Comparison of ENCODE assay signal across 17 cellular contexts in the genomic region with DNA sequence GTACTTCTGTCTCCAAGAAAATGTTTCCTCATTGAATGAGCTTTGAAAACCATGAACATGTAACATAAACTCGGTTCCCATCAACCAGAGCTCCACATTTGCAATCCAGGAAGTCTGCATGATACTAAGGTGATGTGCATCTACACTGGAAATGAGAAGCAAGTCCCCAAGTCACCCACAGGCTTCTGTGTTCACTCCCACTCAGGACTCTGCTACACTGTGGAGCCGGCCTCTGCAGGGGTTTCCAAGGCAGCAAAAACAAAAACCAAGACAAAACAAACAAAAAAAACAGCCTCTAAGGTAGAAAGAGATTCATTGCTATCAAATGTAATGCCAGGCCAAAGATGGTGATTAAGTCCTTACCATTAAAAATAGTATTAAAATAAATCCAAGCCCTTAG.
DNase-seq lines count a peak whose midpoint lies in the region; TF ChIP-seq lines count a peak whose summit lies in the region.
"Had no signal": no experiment of that assay in that cellular context is flagged by ENCODE, and none has a peak within 500 bp of the region (broad histone marks: within the 10 kb centered on the region; RNA-seq: fewer than 3 reads in every experiment).

No MANE protein-coding gene starts in this region.

- H3K4me1 ChIP-seq in CD4-positive, alpha-beta memory T cell (ENCODE audit: insufficient read depth, low read length) = no peaks in the 10 kb centered on the region
- H3K4me1 ChIP-seq: gastrocnemius medialis, right atrium auricular region had no signal

- no peaks in the 10 kb centered on the region for H3K36me3 Mint-ChIP-seq in activated CD4-positive, alpha-beta T cell treated with anti-CD3 and anti-CD28 coated beads, Interleukin-2, amount 10 ng/mL, durations not matched to agents 24 days and 14 days (ENCODE audit: low read depth)
- H3K36me3 Mint-ChIP-seq in CD4-positive, alpha-beta memory T cell = no peaks in the 10 kb centered on the region
- H3K36me3 Mint-ChIP-seq: CD4-positive, CD25-positive, alpha-beta regulatory T cell had no signal

- no peaks in the 10 kb centered on the region for H3K9me3 Mint-ChIP-seq in activated CD4-positive, alpha-beta T cell treated with anti-CD3 and anti-CD28 coated beads, Interleukin-2, amount 10 ng/mL, durations not matched to agents 24 days and 14 days
- H3K9me3 Mint-ChIP-seq in CD4-positive, alpha-beta memory T cell = peaks cover 2 to 17% (median 8%) of the 10 kb centered on the region in 8 donors

- peak; percentile 85 for DNase-seq in activated CD4-positive, alpha-beta T cell treated with anti-CD3 and anti-CD28 coated beads, Interleukin-2, amount 10 ng/mL, durations not matched to agents 24 days and 14 days
- no peak for DNase-seq in activated CD4-positive, alpha-beta T cell treated with anti-CD3 and anti-CD28 coated beads, Interleukin-2, amount 50 U/mL, for 48 hours
- peak in 3 of 5 donors; percentile 10 to 13 (median 13) for DNase-seq in CD4-positive, alpha-beta memory T cell
- DNase-seq in NOMO-1 (lab: John Stamatoyannopoulos, UW; ENCODE audit: unreplicated experiment in 2 of 2) (peak; percentile 53 to 91), amniotic stem cell (lab: John Stamatoyannopoulos, UW) (no peak), DMS114 treated with DMSO at 0.1 percent for 48 hours (lab: John Stamatoyannopoulos, UW; ENCODE audit: unreplicated experiment) (no peak), foreskin fibroblast (no peak)
- DNase-seq in central memory CD4-positive, alpha-beta T cell = peak; percentile 12
- DNase-seq: activated T-cell treated with anti-CD3 and anti-CD28 coated beads, Interleukin-2, amount 50 U/mL, for 24 hours; dorsolateral prefrontal cortex; gastrocnemius medialis; left colon; NCI-H1930; NCI-H526 treated with DMSO at 0.1 percent for 48 hours; stimulated activated CD4-positive, alpha-beta T cell treated with anti-CD3 and anti-CD28 coated beads, Interleukin-2, amount 100 ng/mL, for 24 hours had no signal

- H3K27ac ChIP-seq in CD4-positive, alpha-beta memory T cell (ENCODE audit: low read depth, low read length) = no peak overlapping the region
- H3K27ac ChIP-seq: dorsolateral prefrontal cortex, gastrocnemius medialis, right atrium auricular region had no signal

- CTCF ChIA-PET in CD4-positive, alpha-beta memory T cell (lab: Charles Lee; ENCODE audit: partially characterized antibody) = no interaction called here

- POLR2A ChIA-PET in CD4-positive, alpha-beta memory T cell (lab: Charles Lee; ENCODE audit: partially characterized antibody) = no interaction called here

- H3K27me3 ChIP-seq in CD4-positive, alpha-beta memory T cell (ENCODE audit: insufficient read depth, low read length) = no peaks in the 10 kb centered on the region
- H3K27me3 ChIP-seq: dorsolateral prefrontal cortex, gastrocnemius medialis, right atrium auricular region had no signal

- no peak overlapping the region for H3K27ac Mint-ChIP-seq in activated CD4-positive, alpha-beta T cell treated with anti-CD3 and anti-CD28 coated beads, Interleukin-2, amount 10 ng/mL, durations not matched to agents 24 days and 14 days
- H3K27ac Mint-ChIP-seq in CD4-positive, alpha-beta memory T cell = no peak overlapping the region
- H3K27ac Mint-ChIP-seq: activated T-cell treated with anti-CD3 and anti-CD28 coated beads, Interleukin-2, amount 50 U/mL, for 24 hours; CD4-positive, CD25-positive, alpha-beta regulatory T cell had no signal

- no peaks in the 10 kb centered on the region for H3K27me3 Mint-ChIP-seq in activated CD4-positive, alpha-beta T cell treated with anti-CD3 and anti-CD28 coated beads, Interleukin-2, amount 10 ng/mL, durations not matched to agents 24 days and 14 days
- no peaks in the 10 kb centered on the region for H3K27me3 Mint-ChIP-seq in CD4-positive, alpha-beta memory T cell
- H3K27me3 Mint-ChIP-seq: activated T-cell treated with anti-CD3 and anti-CD28 coated beads, Interleukin-2, amount 50 U/mL, for 24 hours; CD4-positive, CD25-positive, alpha-beta regulatory T cell had no signal

- no peaks in the 10 kb centered on the region for H3K36me3 ChIP-seq in CD4-positive, alpha-beta memory T cell (ENCODE audit: insufficient read depth, low read length)
- H3K36me3 ChIP-seq: gastrocnemius medialis, right atrium auricular region had no signal

- H3K4me3 Mint-ChIP-seq in activated CD4-positive, alpha-beta T cell treated with anti-CD3 and anti-CD28 coated beads, Interleukin-2, amount 10 ng/mL, durations not matched to agents 24 days and 14 days = no peak overlapping the region
- H3K4me3 Mint-ChIP-seq in CD4-positive, alpha-beta memory T cell = no peak overlapping the region
- H3K4me3 Mint-ChIP-seq: activated T-cell treated with anti-CD3 and anti-CD28 coated beads, Interleukin-2, amount 50 U/mL, for 24 hours; CD4-positive, CD25-positive, alpha-beta regulatory T cell had no signal

- H3K4me1 Mint-ChIP-seq in activated CD4-positive, alpha-beta T cell treated with anti-CD3 and anti-CD28 coated beads, Interleukin-2, amount 10 ng/mL, durations not matched to agents 24 days and 14 days = no peaks in the 10 kb centered on the region
- H3K4me1 Mint-ChIP-seq in CD4-positive, alpha-beta memory T cell = peaks cover 0 to 4% (median 0%) of the 10 kb centered on the region in 4 donors

- intact Hi-C loops in activated CD4-positive, alpha-beta T cell treated with anti-CD3 and anti-CD28 coated beads, Interleukin-2, amount 10 ng/mL, durations not matched to agents 24 days and 14 days (cut with micrococcal nuclease) = no loop called here
- intact Hi-C loops in CD4-positive, alpha-beta memory T cell (cut with micrococcal nuclease) = no loop called here

- no peak overlapping the region for H3K4me3 ChIP-seq in CD4-positive, alpha-beta memory T cell (ENCODE audit: low read length in 2 of 2)
- no peak overlapping the region for H3K4me3 ChIP-seq in foreskin fibroblast (ENCODE audit: low read depth in 1 of 2, low read length in 2 of 2)
- H3K4me3 ChIP-seq: dorsolateral prefrontal cortex, gastrocnemius medialis, right atrium auricular region had no signal

- no peak for TF ChIP-seq CTCF in foreskin fibroblast (IDR thresholded peaks at IDR 0.05; ENCODE audit: low read depth, low read length)

- no peaks in the 10 kb centered on the region for H3K9me3 ChIP-seq in CD4-positive, alpha-beta memory T cell (ENCODE audit: control insufficient read depth in 1 of 2, low read length in 2 of 2)
- H3K9me3 ChIP-seq: gastrocnemius medialis had no signal

Comparison
In these comparisons a context has a peak if more than half of its experiments do, and no peak if none do; other contexts are left out.
1. DNase-seq: peak in activated CD4-positive, alpha-beta T cell treated with anti-CD3 and anti-CD28 coated beads, Interleukin-2, amount 10 ng/mL, durations not matched to agents 24 days and 14 days (single experiment), CD4-positive, alpha-beta memory T cell (3 of 5), NOMO-1 (2 of 2) and central memory CD4-positive, alpha-beta T cell (single experiment); none in activated CD4-positive, alpha-beta T cell treated with anti-CD3 and anti-CD28 coated beads, Interleukin-2, amount 50 U/mL, for 48 hours (0 of 2), amniotic stem cell (single experiment), DMS114 treated with DMSO at 0.1 percent for 48 hours (single experiment) and foreskin fibroblast (0 of 2).